22 cellular contexts compared by ENCODE assay signal in the genomic region with DNA sequence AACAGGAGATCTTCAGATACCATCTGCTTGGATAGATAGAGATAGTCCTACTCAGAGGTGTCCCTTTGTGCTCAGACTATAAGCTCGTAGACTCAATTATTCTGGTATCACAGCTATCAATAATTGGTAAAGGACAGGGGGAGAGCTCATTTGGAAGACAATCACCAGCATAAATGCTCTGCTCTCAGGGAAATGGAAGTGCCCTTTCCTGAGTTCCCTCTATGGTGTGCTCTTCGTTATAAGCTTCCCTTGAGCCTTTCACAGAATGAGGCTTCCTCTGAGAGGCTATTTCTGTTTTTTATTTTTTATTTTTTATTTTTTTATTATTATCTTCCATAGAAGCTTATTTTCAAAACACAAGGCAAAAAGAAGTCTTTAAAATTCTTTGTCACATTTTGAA.
"Had no signal": no experiment of that assay in that cellular context is flagged by ENCODE, and none has a peak within 500 bp of the region (broad histone marks: within the 10 kb centered on the region; RNA-seq: fewer than 3 reads in every experiment).

No MANE protein-coding gene starts in this region.

- H3K4me3 Mint-ChIP-seq: dendritic cell treated with granulocyte-macrophage colony-stimulating factor and Interleukin-4, amounts not matched to agents 40 ng/mL and 50 ng/mL, for 4 days; effector memory CD8-positive, alpha-beta T cell; naive thymus-derived CD4-positive, alpha-beta T cell had no signal

- H3K79me2 ChIP-seq: hepatocyte had no signal

- H3K4me1 Mint-ChIP-seq: naive thymus-derived CD4-positive, alpha-beta T cell had no signal

- DNase-seq: colonic mucosa; cortex of kidney; effector CD8-positive, alpha-beta T cell; effector memory CD8-positive, alpha-beta T cell; foreskin keratinocyte; heart left ventricle; hypothalamus; left cardiac atrium; left lung; left ventricle myocardium superior; lower lobe of right lung; mesenchymal stem cell; midbrain; naive thymus-derived CD4-positive, alpha-beta T cell had no signal

- H3K4me1 ChIP-seq: colonic mucosa, esophagus muscularis mucosa, foreskin keratinocyte, gastroesophageal sphincter, left lung, lower lobe of right lung had no signal

- FAIRE-seq: endothelial cell of umbilical vein, frontal cortex, islet of Langerhans, keratinocyte had no signal

- H3K9me3 ChIP-seq: colonic mucosa, esophagus muscularis mucosa, gastroesophageal sphincter, heart left ventricle, left lung, lower lobe of right lung had no signal

- H3K27me3 Mint-ChIP-seq: dendritic cell treated with granulocyte-macrophage colony-stimulating factor and Interleukin-4, amounts not matched to agents 40 ng/mL and 50 ng/mL, for 4 days; effector memory CD8-positive, alpha-beta T cell; naive thymus-derived CD4-positive, alpha-beta T cell had no signal

- H3K27ac Mint-ChIP-seq: dendritic cell treated with granulocyte-macrophage colony-stimulating factor and Interleukin-4, amounts not matched to agents 40 ng/mL and 50 ng/mL, for 4 days; effector memory CD8-positive, alpha-beta T cell; naive thymus-derived CD4-positive, alpha-beta T cell had no signal

- H2AFZ ChIP-seq: hepatocyte had no signal

- H3K27me3 ChIP-seq: colonic mucosa, esophagus muscularis mucosa, foreskin keratinocyte, gastroesophageal sphincter, heart left ventricle, hepatocyte, left lung had no signal

- H3K9me3 Mint-ChIP-seq: dendritic cell treated with granulocyte-macrophage colony-stimulating factor and Interleukin-4, amounts not matched to agents 40 ng/mL and 50 ng/mL, for 4 days had no signal

- H3K4me2 ChIP-seq: hepatocyte had no signal

- H3K4me3 ChIP-seq: colonic mucosa, esophagus muscularis mucosa, gastroesophageal sphincter, heart left ventricle, hepatocyte, left lung, lower lobe of right lung had no signal

- ATAC-seq: effector memory CD8-positive, alpha-beta T cell; foreskin keratinocyte; gastroesophageal sphincter; heart left ventricle; left cardiac atrium; left lung; left ventricle myocardium superior; lower lobe of right lung; naive thymus-derived CD4-positive, alpha-beta T cell had no signal

- H3K36me3 Mint-ChIP-seq: naive thymus-derived CD4-positive, alpha-beta T cell had no signal

- H3K36me3 ChIP-seq: colonic mucosa, esophagus muscularis mucosa, gastroesophageal sphincter, heart left ventricle, left lung, lower lobe of right lung had no signal

- H3K27ac ChIP-seq: colonic mucosa, esophagus muscularis mucosa, foreskin keratinocyte, gastroesophageal sphincter, heart left ventricle, hepatocyte, left lung, lower lobe of right lung had no signal
